In the genomic region with DNA sequence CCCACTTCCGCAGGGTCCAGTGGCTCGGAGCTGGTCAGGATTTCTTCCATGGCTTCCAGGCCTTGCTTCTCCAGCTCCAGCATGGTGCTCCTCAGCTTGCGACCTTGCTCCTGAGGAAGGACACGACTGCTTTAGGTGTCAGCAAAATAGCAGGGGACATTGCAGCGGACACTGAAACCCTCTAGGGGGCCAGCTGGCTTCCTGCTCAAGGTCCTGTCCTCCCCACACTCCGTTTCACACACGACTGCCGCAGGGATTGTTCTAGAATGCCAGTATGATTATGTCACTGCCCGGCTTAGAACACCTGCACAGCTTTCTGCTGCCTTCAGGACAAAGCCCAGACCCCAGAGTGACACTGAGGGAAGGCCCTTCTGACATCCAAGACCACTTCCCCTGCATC, we compare ENCODE assay signal across 16 cellular contexts.
"Had no signal": no experiment of that assay in that cellular context is flagged by ENCODE, and none has a peak within 500 bp of the region (broad histone marks: within the 10 kb centered on the region; RNA-seq: fewer than 3 reads in every experiment).

No MANE protein-coding gene starts in this region.

- H3K27ac ChIP-seq: adrenal gland, body of pancreas, esophagus muscularis mucosa, left ventricle myocardium inferior, ovary, skin epidermis, tibial artery, VCaP had no signal

- H3K9me3 ChIP-seq: adrenal gland, body of pancreas, esophagus muscularis mucosa, left ventricle myocardium inferior, ovary, tibial artery had no signal

- DNase-seq: activated CD8-positive, alpha-beta T cell treated with anti-CD3 and anti-CD28 coated beads, Interleukin-2, amount 10 ng/mL, durations not matched to agents 7 days and 5 days; activated naive CD4-positive, alpha-beta T cell treated with anti-CD3 and anti-CD28 coated beads, Interleukin-2, amount 50 U/mL, for 16 hours; adrenal gland; body of pancreas; left ventricle myocardium inferior; ovary; stimulated activated CD4-positive, alpha-beta T cell treated with anti-CD3 and anti-CD28 coated beads, Interleukin-4, amount 100 ng/mL, for 4 hours; T-helper 1 cell; tibial artery had no signal

- H3K4me1 ChIP-seq: adrenal gland, body of pancreas, left ventricle myocardium inferior, tibial artery had no signal

- H3K36me3 ChIP-seq: ovary had no signal

- ATAC-seq: activated CD8-positive, alpha-beta T cell treated with anti-CD3 and anti-CD28 coated beads, Interleukin-2, amount 10 ng/mL, durations not matched to agents 7 days and 5 days; body of pancreas had no signal

- FAIRE-seq: endometrium had no signal

- H3K4me3 Mint-ChIP-seq: activated CD8-positive, alpha-beta T cell treated with anti-CD3 and anti-CD28 coated beads, Interleukin-2, amount 10 ng/mL, durations not matched to agents 7 days and 5 days; memory B cell; neural crest cell had no signal

- H3K27ac Mint-ChIP-seq: activated CD8-positive, alpha-beta T cell treated with anti-CD3 and anti-CD28 coated beads, Interleukin-2, amount 10 ng/mL, durations not matched to agents 7 days and 5 days; activated T-helper 2 cell treated with anti-CD3 and anti-CD28 coated beads, Interferon-gamma antibody, Interleukin-2, Interleukin-4, amounts not matched to agents 10 μg/mL and 5 μg/mL and 100 μg/mL, durations not matched to agents 14 hours and 24 hours and 36 hours; memory B cell had no signal

- H3K9me3 Mint-ChIP-seq: activated T-helper 2 cell treated with anti-CD3 and anti-CD28 coated beads, Interferon-gamma antibody, Interleukin-2, Interleukin-4, amounts not matched to agents 10 μg/mL and 5 μg/mL and 100 μg/mL, durations not matched to agents 14 hours and 24 hours and 36 hours; memory B cell; neural crest cell had no signal

- H3K4me3 ChIP-seq: adrenal gland, body of pancreas, esophagus muscularis mucosa, left ventricle myocardium inferior, ovary, skin epidermis, tibial artery had no signal

- H3K27me3 ChIP-seq: adrenal gland, body of pancreas, esophagus muscularis mucosa, ovary, tibial artery had no signal

- H3K27me3 Mint-ChIP-seq: memory B cell had no signal
